ENCODE assay signal across 8 cellular contexts in the genomic region with DNA sequence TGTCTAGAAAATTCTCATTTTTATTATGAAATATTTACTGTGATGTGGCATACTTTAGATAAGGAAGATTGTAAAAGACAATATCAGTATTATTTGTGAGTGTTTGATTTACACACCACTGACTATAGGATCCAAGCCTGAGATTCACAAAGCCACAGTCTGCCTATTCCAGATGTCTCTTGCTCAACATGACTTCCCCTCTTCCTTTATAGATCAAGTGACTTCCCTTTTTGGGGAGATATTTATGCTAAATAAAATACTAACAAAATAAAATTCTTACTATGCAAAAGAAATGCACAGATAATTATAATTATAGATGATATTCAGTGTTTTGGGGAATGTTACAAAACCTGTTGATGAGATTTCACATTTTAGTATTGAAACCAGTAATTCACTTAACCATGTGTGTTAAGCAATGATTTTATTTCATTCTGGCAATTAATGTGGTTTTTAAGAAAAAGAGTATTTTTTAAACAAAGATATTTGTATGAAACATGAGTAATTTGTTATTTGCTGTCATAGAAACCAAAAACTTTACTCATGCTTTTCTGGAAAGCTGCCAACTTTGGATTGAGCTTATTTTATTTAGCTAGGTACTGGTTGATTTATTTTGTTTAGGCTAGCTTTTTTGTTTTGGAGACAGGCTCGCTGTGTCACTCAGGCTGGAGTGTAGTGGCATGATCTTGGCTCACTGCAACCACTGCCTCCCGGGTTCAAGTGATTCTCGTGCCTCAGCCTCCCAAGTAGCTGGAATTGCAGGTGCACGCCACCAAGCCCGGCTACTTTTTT.
A peak's percentile ranks its signal among the peaks of the same experiment; 100 is the strongest.
DNase-seq lines count a peak whose midpoint lies in the region; ATAC-seq lines count a peak whose summit lies in the region.

No MANE protein-coding gene starts in this region.

- H3K4me3 ChIP-seq in SK-N-MC (no peak overlapping the region), subcutaneous abdominal adipose tissue (ENCODE audit: low read depth in 1 of 5, low read length in 5 of 5) (no peak overlapping the region)

- H3K36me3 ChIP-seq in SK-N-MC (ENCODE audit: insufficient read depth, low read length) (peaks cover 7% of the 10 kb centered on the region), subcutaneous abdominal adipose tissue (ENCODE audit: control insufficient read depth in 5 of 5, insufficient read depth in 5 of 5, low read length in 5 of 5) (peaks cover 3 to 25% (median 10%) of the 10 kb centered on the region in 5 donors)

- no peak for ATAC-seq in HG03439 (IDR thresholded peaks at IDR 0.05; ENCODE audit: unreplicated experiment)

- H3K4me1 ChIP-seq in subcutaneous abdominal adipose tissue (ENCODE audit: control insufficient read depth in 5 of 5, insufficient read depth in 5 of 5, low read length in 5 of 5) = peaks cover 0 to 28% (median 17%) of the 10 kb centered on the region in 5 donors

- H3K9me3 Mint-ChIP-seq in activated T-cell treated with anti-CD3 and anti-CD28 coated beads, Interleukin-2, amount 50 U/mL, for 24 hours = no peaks in the 10 kb centered on the region

- H3K27ac ChIP-seq in SK-N-MC = peak overlapping the region; percentile 43; the same call in 1 of the 2 replicates
- peak overlapping the region; percentile 81 for H3K27ac ChIP-seq in subcutaneous abdominal adipose tissue (ENCODE audit: low read depth, low read length)

- peak overlapping the region; percentile 29 for H3K4me3 Mint-ChIP-seq in activated T-cell treated with anti-CD3 and anti-CD28 coated beads, Interleukin-2, amount 50 U/mL, for 24 hours

- H3K36me3 Mint-ChIP-seq in activated T-cell treated with anti-CD3 and anti-CD28 coated beads, Interleukin-2, amount 50 U/mL, for 24 hours (ENCODE audit: low read depth) = peaks cover 74% of the 10 kb centered on the region

- no peak overlapping the region for H3K9ac ChIP-seq in SK-N-MC (ENCODE audit: insufficient read length)
- peak overlapping the region in 1 of 5 donors; percentile 32 for H3K9ac ChIP-seq in subcutaneous abdominal adipose tissue (ENCODE audit: low read length in 5 of 5)

- H3K27me3 ChIP-seq in subcutaneous abdominal adipose tissue (ENCODE audit: control insufficient read depth in 5 of 5, insufficient read depth in 4 of 5, low read length in 5 of 5) = no peaks in the 10 kb centered on the region

- H3K27ac Mint-ChIP-seq in activated T-cell treated with anti-CD3 and anti-CD28 coated beads, Interleukin-2, amount 50 U/mL, for 24 hours = peak overlapping the region; percentile 98

- H3K27me3 Mint-ChIP-seq in activated T-cell treated with anti-CD3 and anti-CD28 coated beads, Interleukin-2, amount 50 U/mL, for 24 hours = no peaks in the 10 kb centered on the region

- DNase-seq in activated T-cell treated with anti-CD3 and anti-CD28 coated beads, Interleukin-2, amount 50 U/mL, for 24 hours = no peak
- no peak for DNase-seq in activated T-cell treated with anti-CD3 and anti-CD28 coated beads, Interleukin-2, amount 50 U/mL, for 48 hours
- DNase-seq in SK-N-MC (ENCODE audit: low read depth, low spot score) = peak; percentile 58
- peak; percentile 88 for DNase-seq in fibroblast of gingiva (ENCODE audit: low read depth)
- DNase-seq in activated naive CD4-positive, alpha-beta T cell (lab: John Stamatoyannopoulos, UW) = no peak
- DNase-seq in nucleus accumbens (lab: John Stamatoyannopoulos, UW) = no peak

- peaks cover 89% of the 10 kb centered on the region for H3K4me1 Mint-ChIP-seq in activated T-cell treated with anti-CD3 and anti-CD28 coated beads, Interleukin-2, amount 50 U/mL, for 24 hours (ENCODE audit: low read depth)

- H3K9me3 ChIP-seq in SK-N-MC (ENCODE audit: low read depth, low read length) = no peaks in the 10 kb centered on the region
- no peaks in the 10 kb centered on the region for H3K9me3 ChIP-seq in subcutaneous abdominal adipose tissue (ENCODE audit: control insufficient read depth in 5 of 5, low read length in 5 of 5)

Comparison
In these comparisons a context has a peak if more than half of its experiments do, and no peak if none do; other contexts are left out.
1. DNase-seq: peak in SK-N-MC (single experiment) and fibroblast of gingiva (single experiment); none in activated T-cell treated with anti-CD3 and anti-CD28 coated beads, Interleukin-2, amount 50 U/mL, for 24 hours (single experiment), activated T-cell treated with anti-CD3 and anti-CD28 coated beads, Interleukin-2, amount 50 U/mL, for 48 hours (0 of 2), activated naive CD4-positive, alpha-beta T cell (0 of 4) and nucleus accumbens (0 of 56).